In the genomic region with DNA sequence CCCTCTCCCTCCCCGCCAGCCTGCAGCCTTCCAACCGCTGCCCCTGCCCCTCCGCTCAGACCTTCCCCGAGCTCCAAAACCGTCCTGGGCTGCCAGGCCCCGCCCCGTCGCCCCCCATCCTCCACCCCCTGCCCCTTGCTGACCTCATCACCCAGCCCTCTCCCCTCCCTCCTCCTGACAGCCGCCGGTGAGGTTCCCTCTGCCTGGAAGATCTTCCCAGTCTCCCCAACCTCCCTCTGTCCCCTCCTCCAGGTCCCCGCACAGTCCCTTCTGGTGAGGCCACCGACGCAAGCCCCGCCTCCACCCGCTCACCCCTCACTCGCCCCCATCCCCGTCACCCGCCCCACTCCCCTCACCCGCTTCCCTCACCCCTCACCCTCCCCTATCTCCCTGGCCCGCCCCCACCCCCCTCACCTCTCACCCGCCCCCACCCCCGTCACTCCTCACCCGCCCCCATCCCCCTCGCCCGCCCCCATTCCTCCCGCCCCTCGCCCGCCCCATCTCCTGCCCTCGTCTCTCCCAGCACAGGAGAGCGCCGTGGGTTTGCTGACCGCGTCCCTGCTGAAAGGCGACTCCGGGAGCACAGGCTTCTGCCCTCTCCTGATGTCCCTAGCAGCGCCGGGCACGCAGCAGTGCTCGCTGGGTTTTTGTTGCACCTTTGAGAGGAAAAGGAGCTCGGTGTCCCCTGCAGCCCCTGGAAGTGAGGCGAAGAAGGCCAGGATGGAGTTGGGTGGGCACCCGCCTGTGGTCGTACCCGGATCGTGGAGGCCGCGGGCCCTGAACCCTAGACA, we compare ENCODE assay signal across 8 cellular contexts. TPM values are rescaled to one million over a fixed set of nuclear protein-coding genes. Genes with fewer than 3 reads are reported as not detected.
DNase-seq lines count a peak whose midpoint lies in the region; ATAC-seq, FAIRE-seq and TF ChIP-seq lines count a peak whose summit lies in the region.

No MANE protein-coding gene starts in this region.

- H3K27ac ChIP-seq in WERI-Rb-1, result 0 out of 2 replicates have a peak overlapping the region, but pooled peaks have one; percentile 48
- no peak overlapping the region for H3K27ac ChIP-seq in pancreas

- peak overlapping the region; percentile 83 for H3K4me3 ChIP-seq in WERI-Rb-1 (ENCODE audit: low read depth, low read length)
- H3K4me3 ChIP-seq in fibroblast of pulmonary artery (replicated peaks; ENCODE audit: low read depth, low read length), result peak overlapping the region; percentile 59
- peak overlapping the region; percentile 16 to 58 (median 40) for H3K4me3 ChIP-seq in pancreas

- ATAC-seq in HG03432 (IDR thresholded peaks at IDR 0.05; ENCODE audit: unreplicated experiment), result peak; percentile 15
- ATAC-seq in pancreas, result peak; percentile 42 to 49 (median 48)
- ATAC-seq in GM21526 (IDR thresholded peaks at IDR 0.05; ENCODE audit: low FRiP score, unreplicated experiment), result no peak

- H3K36me3 ChIP-seq in WERI-Rb-1, result no peaks in the 10 kb centered on the region
- H3K36me3 ChIP-seq in pancreas, result no peaks in the 10 kb centered on the region

- DNase-seq in DMS79 treated with DMSO at 0.1 percent for 48 hours (lab: John Stamatoyannopoulos, UW) (peak; percentile 17), WERI-Rb-1 (peak; percentile 81), fibroblast of pulmonary artery (ENCODE audit: low read depth) (no peak), pancreas (peak in 4 of 6 donors; percentile 43 to 80 (median 51)), ureter (ENCODE audit: low spot score) (no peak), NCI-H446 (lab: John Stamatoyannopoulos, UW) (no peak)

- peaks cover 0 to 7% (median 4%) of the 10 kb centered on the region in 3 donors for H3K4me1 ChIP-seq in pancreas

- H3K9me3 ChIP-seq in WERI-Rb-1 (ENCODE audit: severe bottlenecking), result no peaks in the 10 kb centered on the region
- no peaks in the 10 kb centered on the region for H3K9me3 ChIP-seq in pancreas

- FAIRE-seq in pancreas (lab: Jason Lieb, UNC), result no peak

- WGBS in pancreas, 2 donors, result 1 to 3% methylated on average over 39 to 47 of the region's 47 CpGs

- intact Hi-C loops in pancreas (cut with DNase I), result loop anchor here (5.0 to 10.0 kb wide), 3 partner anchors 166 to 284 kb away; no protein-coding TSS in a partner anchor

- no peak for TF ChIP-seq CTCF in WERI-Rb-1 (IDR thresholded peaks at IDR 0.05; ENCODE audit: low read depth, low read length)
- no peak for TF ChIP-seq CTCF in fibroblast of pulmonary artery (IDR thresholded peaks at IDR 0.05; ENCODE audit: low read length, missing control alignments)
- TF ChIP-seq CTCF in pancreas (IDR thresholded peaks at IDR 0.05), result no peak

- H3K27me3 ChIP-seq in WERI-Rb-1 (ENCODE audit: insufficient read depth, low read depth, severe bottlenecking) (no peaks in the 10 kb centered on the region), pancreas (no peaks in the 10 kb centered on the region)

RNA-seq across cellular contexts. Expression of gene UPK3A, which starts 16.4 kb away (rescaled TPM):
- total RNA-seq in pancreas (not detected), ureter (233 TPM)
- under 1 TPM in 1 of 2 donors, not detected in 1; 0.21 TPM for polyA plus RNA-seq in pancreas

RNA-seq across cellular contexts. Expression of gene KIAA0930, which starts 27.7 kb away (rescaled TPM):
- total RNA-seq in pancreas, result 10 to 100 TPM; 14.6 to 36.8 (median 24.1) TPM
- 10 to 100 TPM; 18.1 TPM for polyA plus RNA-seq in pancreas
- 79.2 TPM for total RNA-seq in ureter

RNA-seq across cellular contexts. Expression of gene FAM118A, which starts 41.4 kb away (rescaled TPM):
- 10 to 100 TPM in 2 of 6 donors, 1 to 10 TPM in 4; 7.1 to 25.4 (median 8.2) TPM for total RNA-seq in pancreas
- 100 to 1,000 TPM in 1 of 2 donors, 10 to 100 TPM in 1; 19.0 to 127 TPM for polyA plus RNA-seq in pancreas
- total RNA-seq in ureter, result 52.7 TPM

Comparison
In these comparisons a context has a peak if more than half of its experiments do, and no peak if none do; other contexts are left out.
1. DNase-seq: peak in DMS79 treated with DMSO at 0.1 percent for 48 hours (single experiment), WERI-Rb-1 (single experiment) and pancreas (4 of 6); none in fibroblast of pulmonary artery (single experiment), ureter (single experiment) and NCI-H446 (0 of 2).
2. RNA of gene UPK3A, which starts 16.4 kb away (total RNA-seq): 233 TPM in ureter (single experiment); not detected in pancreas; every median in the first group is over 100 times any median in the second.
3. Peak in every context shown above with its lines, with median percentiles within 50 percentile points of each other: H3K4me3 ChIP-seq.